ENCODE assay signal across 8 cellular contexts in the genomic region with DNA sequence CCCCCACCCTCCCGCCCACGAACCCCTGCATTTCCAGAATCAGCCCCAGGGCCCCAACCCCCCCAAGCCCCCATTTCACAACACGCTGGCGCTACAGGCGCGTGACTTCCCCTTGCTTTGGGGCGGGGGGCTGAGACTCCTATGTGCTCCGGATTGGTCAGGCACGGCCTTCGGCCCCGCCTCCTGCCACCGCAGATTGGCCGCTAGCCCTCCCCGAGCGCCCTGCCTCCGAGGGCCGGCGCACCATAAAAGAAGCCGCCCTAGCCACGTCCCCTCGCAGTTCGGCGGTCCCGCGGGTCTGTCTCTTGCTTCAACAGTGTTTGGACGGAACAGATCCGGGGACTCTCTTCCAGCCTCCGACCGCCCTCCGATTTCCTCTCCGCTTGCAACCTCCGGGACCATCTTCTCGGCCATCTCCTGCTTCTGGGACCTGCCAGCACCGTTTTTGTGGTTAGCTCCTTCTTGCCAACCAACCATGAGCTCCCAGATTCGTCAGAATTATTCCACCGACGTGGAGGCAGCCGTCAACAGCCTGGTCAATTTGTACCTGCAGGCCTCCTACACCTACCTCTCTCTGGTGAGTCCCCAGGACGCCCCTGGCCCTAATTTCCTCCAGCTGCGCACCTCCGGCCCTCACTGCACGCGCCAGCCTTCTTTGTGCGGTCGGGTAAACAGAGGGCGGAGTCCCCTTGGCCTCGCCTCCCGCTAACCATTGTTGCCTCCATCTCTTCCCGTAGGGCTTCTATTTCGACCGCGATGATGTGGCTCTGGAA. TPM values are rescaled to one million over a fixed set of nuclear protein-coding genes. Genes with fewer than 3 reads are reported as not detected.
A peak's percentile ranks its signal among the peaks of the same experiment; 100 is the strongest.
DNase-seq lines count a peak whose midpoint lies in the region; ATAC-seq and TF ChIP-seq lines count a peak whose summit lies in the region.

A gene (plus strand): TSS at position 277 of the 773 bp plus-strand sequence. CDS start 199 bp downstream, at position 476.

- H3K9me3 ChIP-seq in effector memory CD4-positive, alpha-beta T cell (ENCODE audit: control insufficient read depth, low read length), result no peaks in the 10 kb centered on the region

- peak within 1 kb of the TSS; percentile 97 for H3K27ac Mint-ChIP-seq in memory B cell

- H3K36me3 ChIP-seq in effector memory CD4-positive, alpha-beta T cell (ENCODE audit: control insufficient read depth, insufficient read depth, low read length), result peaks cover 33% of the 10 kb centered on the region

- H3K27me3 ChIP-seq in effector memory CD4-positive, alpha-beta T cell (replicated peaks; ENCODE audit: control insufficient read depth, insufficient read depth, low read length, poor library complexity, severe bottlenecking), result no peaks in the 10 kb centered on the region

- H3K27ac ChIP-seq in effector memory CD4-positive, alpha-beta T cell (ENCODE audit: insufficient read depth, low read length, poor library complexity, severe bottlenecking), result peak within 1 kb of the TSS; percentile 73

- no peaks in the 10 kb centered on the region for H3K27me3 Mint-ChIP-seq in memory B cell

- TF ChIP-seq CTCF in GM20000 (IDR thresholded peaks at IDR 0.05; ENCODE audit: extremely low read depth, missing control alignments), result no peak

- no peaks in the 10 kb centered on the region for H3K9me3 Mint-ChIP-seq in memory B cell

- H3K4me3 ChIP-seq in effector memory CD4-positive, alpha-beta T cell (ENCODE audit: insufficient read depth, low read depth, low read length, poor library complexity, severe bottlenecking), result peak within 1 kb of the TSS; percentile 71

- peak within 1 kb of the TSS; percentile 98 for H3K4me3 Mint-ChIP-seq in memory B cell

- peaks cover 47% of the 10 kb centered on the region for H3K4me1 ChIP-seq in effector memory CD4-positive, alpha-beta T cell (ENCODE audit: control insufficient read depth, insufficient read depth, low read length, poor library complexity, severe bottlenecking)

- peak; percentile 81 for ATAC-seq in memory B cell (ENCODE audit: low read depth)

- H3K4me1 Mint-ChIP-seq in memory B cell, result peaks cover 46% of the 10 kb centered on the region

- DNase-seq in CMK (ENCODE audit: low read depth) (peak; percentile 96), GM20000 (ENCODE audit: low spot score) (peak; percentile 97), HT1080 (ENCODE audit: low read depth) (peak; percentile 96), NOMO-1 treated with dmso at 0.1 percent for 144 hours (lab: John Stamatoyannopoulos, UW; ENCODE audit: unreplicated experiment) (peak; percentile 98), memory B cell (ENCODE audit: low spot score in 2 of 2) (peak; percentile 87 to 89)
- peak; percentile 74 to 80 for DNase-seq in activated CD8-positive, alpha-beta memory T cell treated with anti-CD3 and anti-CD28 coated beads for 4 hours (ENCODE audit: low read depth in 2 of 2)
- peak; percentile 75 to 81 (median 76) for DNase-seq in effector memory CD4-positive, alpha-beta T cell
- peak; percentile 76 for DNase-seq in stimulated activated CD8-positive, alpha-beta memory T cell treated with anti-CD3 and anti-CD28 coated beads, Interleukin-12 subunit alpha, Interleukin-12 subunit beta, amount 100 ng/mL, for 1 hour (ENCODE audit: low read depth)

- H3K36me3 Mint-ChIP-seq in memory B cell, result peaks cover 13% of the 10 kb centered on the region

RNA-seq across cellular contexts. Expression of the gene that starts here (rescaled TPM):
- 4,284 and 5,930 TPM in 2 replicates for total RNA-seq in HT1080 (2014; rRNA removed; shearing (Covaris generic))
- 2,981 and 3,580 TPM in 2 replicates for polyA plus RNA-seq in HT1080 (2015; cell fraction: cytosol; rRNA removed)
- 518 and 527 TPM in 2 replicates for polyA plus RNA-seq in HT1080 (2015; cell fraction: nucleus; rRNA removed)

Comparison
In these comparisons a context has a peak if more than half of its experiments do, and no peak if none do; other contexts are left out.
1. Peak in every context shown above with its lines: DNase-seq, ATAC-seq, H3K4me3 ChIP-seq and H3K27ac ChIP-seq.